ENCODE assay signal across 22 cellular contexts in genomic region chr13:38303816-38304215, GRCh38. TPM values are rescaled to one million over a fixed set of nuclear protein-coding genes. Genes with fewer than 3 reads are reported as not detected.
DNase-seq lines count a peak whose midpoint lies in the region; TF ChIP-seq lines count a peak whose summit lies in the region.
"Had no signal": no experiment of that assay in that cellular context is flagged by ENCODE, and none has a peak within 500 bp of the region (broad histone marks: within the 10 kb centered on the region; RNA-seq: fewer than 3 reads in every experiment).

No MANE protein-coding gene starts in this region.

- CTCF ChIA-PET in PC-9 (lab: Charles Lee) = interaction anchor here (0.6 kb wide), 1 partner anchor 10 kb away, joined by 4 read pairs; no protein-coding TSS in a partner anchor

- H3K4me3 ChIP-seq in PC-9 = no peak overlapping the region
- H3K4me3 ChIP-seq: BLaER1 treated with 17β-estradiol and CSF1 and Interleukin-3, amounts not matched to agents 10 nM and 100 nM; GM12878 had no signal

- no peaks in the 10 kb centered on the region for H3K36me3 ChIP-seq in PC-9 (ENCODE audit: low read depth)
- H3K36me3 ChIP-seq: BLaER1 treated with 17β-estradiol and CSF1 and Interleukin-3, amounts not matched to agents 10 nM and 100 nM had no signal

- peaks cover 10% of the 10 kb centered on the region for H3K4me1 ChIP-seq in PC-9 (replicated peaks; ENCODE audit: insufficient read depth)
- H3K4me1 ChIP-seq: BLaER1 treated with 17β-estradiol and CSF1 and Interleukin-3, amounts not matched to agents 10 nM and 100 nM had no signal

- H3K9me3 ChIP-seq in PC-9 (ENCODE audit: insufficient read depth, low read depth) = no peaks in the 10 kb centered on the region
- H3K9me3 ChIP-seq: BLaER1 treated with 17β-estradiol and CSF1 and Interleukin-3, amounts not matched to agents 10 nM and 100 nM; Caco-2 had no signal

- no TSS peak for BruUV-seq in PC-9 (replicated peaks; lab: Mats Ljungman, UMichigan)

- DNase-seq in inferior parietal cortex (ENCODE audit: extremely low spot score) (peak; percentile 65), superior temporal gyrus (ENCODE audit: extremely low spot score) (peak; percentile 73), NCI-H1048 (lab: John Stamatoyannopoulos, UW) (no peak), NCI-H526 (lab: John Stamatoyannopoulos, UW) (no peak), PC-9 (no peak)
- DNase-seq: 8988T; ACHN; Caco-2; Calu3; CD4-positive, alpha-beta T cell; CD8-positive, alpha-beta T cell; DMS 273 treated with DMSO at 0.1 percent for 48 hours; DMS153; DMS53; DMS79; DND-41; EL; GDM1 had no signal

- intact Hi-C loops in PC-9 (cut with micrococcal nuclease; ENCODE audit: unreplicated experiment) = no loop called here

- H4K20me1 ChIP-seq in PC-9 (ENCODE audit: insufficient read depth) = no peaks in the 10 kb centered on the region
- H4K20me1 ChIP-seq: BLaER1 treated with 17β-estradiol and CSF1 and Interleukin-3, amounts not matched to agents 10 nM and 100 nM had no signal

- H3K27me3 ChIP-seq in PC-9 (ENCODE audit: insufficient read depth, low read depth) = no peaks in the 10 kb centered on the region
- H3K27me3 ChIP-seq: BLaER1 treated with 17β-estradiol and CSF1 and Interleukin-3, amounts not matched to agents 10 nM and 100 nM had no signal

- TF ChIP-seq CTCF in PC-9 (conservative IDR thresholded peaks at IDR 0.05) = no peak

- H2AFZ ChIP-seq in PC-9 = no peak overlapping the region

- H3K27ac ChIP-seq in angular gyrus (ENCODE audit: low read depth, low read length) = peak overlapping the region; percentile 34
- no peak overlapping the region for H3K27ac ChIP-seq in PC-9
- H3K27ac ChIP-seq: BLaER1 treated with 17β-estradiol and CSF1 and Interleukin-3, amounts not matched to agents 10 nM and 100 nM; C4-2B had no signal

- H3K9me2 ChIP-seq in PC-9 (ENCODE audit: insufficient read depth) = no peaks in the 10 kb centered on the region

- POLR2A ChIA-PET in PC-9 (lab: Charles Lee; ENCODE audit: unreplicated experiment) = no interaction called here

- peaks cover 9% of the 10 kb centered on the region for H3F3A ChIP-seq in PC-9 (ENCODE audit: insufficient read depth, low read depth)

- no peak overlapping the region for H3K4me2 ChIP-seq in PC-9
- H3K4me2 ChIP-seq: BLaER1 treated with 17β-estradiol and CSF1 and Interleukin-3, amounts not matched to agents 10 nM and 100 nM had no signal

- H3K79me2 ChIP-seq in PC-9 (ENCODE audit: low read depth) = no peaks in the 10 kb centered on the region

RNA-seq across cellular contexts. Expression of gene UFM1, which starts 45.8 kb away (rescaled TPM):
- 20.2 and 32.3 TPM in 2 replicates for total RNA-seq in PC-9 (2021)

Comparison
In these comparisons a context has a peak if more than half of its experiments do, and no peak if none do; other contexts are left out.
1. DNase-seq: peak in inferior parietal cortex (single experiment) and superior temporal gyrus (single experiment); none in NCI-H1048 (single experiment), NCI-H526 (0 of 2) and PC-9 (0 of 2).